In genomic region chr2:70226781-70227180, GRCh38 we compare ENCODE assay signal across 1 cellular context.
TF ChIP-seq lines count a peak whose summit lies in the region.

No MANE protein-coding gene starts in this region.

TF ChIP-seq in K562, 482 proteins besides CTCF, POLR2A, EP300 and RAD21:
- TF ChIP-seq ELK3 (CRISPR knock-in tag; IDR thresholded peaks at IDR 0.05): no peak
- no peak for TF ChIP-seq DIDO1 (tag; IDR thresholded peaks at IDR 0.05; ENCODE audit: low read depth)
- no peak for TF ChIP-seq MTA3 (IDR thresholded peaks at IDR 0.05; ENCODE audit: borderline replicate concordance)
- no peak for TF ChIP-seq NCOA2 (IDR thresholded peaks at IDR 0.05; ENCODE audit: partially characterized antibody in 2 of 2)
- TF ChIP-seq KDM2B (CRISPR knock-in tag; IDR thresholded peaks at IDR 0.05): no peak
- no peak for TF ChIP-seq HNRNPK (IDR thresholded peaks at IDR 0.05; ENCODE audit: low read depth, low read length, poor library complexity, severe bottlenecking)
- TF ChIP-seq ZNF551 (CRISPR knock-in tag; IDR thresholded peaks at IDR 0.05): no peak
- TF ChIP-seq AFF4 (CRISPR knock-in tag; IDR thresholded peaks at IDR 0.05): no peak
- TF ChIP-seq MYBL2 (IDR thresholded peaks at IDR 0.05; ENCODE audit: low read depth): no peak
- no peak for TF ChIP-seq MYBL2 (CRISPR knock-in tag; IDR thresholded peaks at IDR 0.05; ENCODE audit: borderline replicate concordance)
- no peak for TF ChIP-seq ZNF253 (CRISPR knock-in tag; conservative IDR thresholded peaks at IDR 0.05)
- TF ChIP-seq CREB5 (CRISPR knock-in tag; IDR thresholded peaks at IDR 0.05): no peak
- no peak for TF ChIP-seq NFRKB (IDR thresholded peaks at IDR 0.05; ENCODE audit: low read depth)
- no peak for TF ChIP-seq ETS1 (conservative IDR thresholded peaks at IDR 0.05; ENCODE audit: control insufficient read depth, low read depth, low read length)
- TF ChIP-seq BHLHE40 (IDR thresholded peaks at IDR 0.05; ENCODE audit: low read length): no peak
- TF ChIP-seq ZC3H11A (IDR thresholded peaks at IDR 0.05; ENCODE audit: low read depth, low read length): no peak
